Comparison of ENCODE assay signal across 21 cellular contexts in genomic region chr19:48866692-48867091, GRCh38. TPM values are rescaled to one million over a fixed set of nuclear protein-coding genes. Genes with fewer than 3 reads are reported as not detected.
A peak's percentile ranks its signal among the peaks of the same experiment; 100 is the strongest.
DNase-seq lines count a peak whose midpoint lies in the region; ATAC-seq and TF ChIP-seq lines count a peak whose summit lies in the region.
"Had no signal": no experiment of that assay in that cellular context is flagged by ENCODE, and none has a peak within 500 bp of the region (broad histone marks: within the 10 kb centered on the region; RNA-seq: fewer than 3 reads in every experiment).

No MANE protein-coding gene starts in this region.

- POLR2A ChIA-PET in CD4-positive, alpha-beta T cell (lab: Charles Lee): no interaction called here

- ATAC-seq in right cardiac atrium (no peak), heart left ventricle (no peak)
- ATAC-seq in CD4-positive, alpha-beta T cell (ENCODE audit: poor library complexity): no peak
- ATAC-seq: CD8-positive, alpha-beta T cell; left lung had no signal

- no peaks in the 10 kb centered on the region for H3K9me3 ChIP-seq in cardiac muscle cell (ENCODE audit: low read depth)
- no peaks in the 10 kb centered on the region for H3K9me3 ChIP-seq in right cardiac atrium (ENCODE audit: control insufficient read depth, low read length)
- no peaks in the 10 kb centered on the region for H3K9me3 ChIP-seq in mucosa of stomach (ENCODE audit: control insufficient read depth, low read length)
- H3K9me3 ChIP-seq in tibial nerve: no peaks in the 10 kb centered on the region
- no peaks in the 10 kb centered on the region for H3K9me3 ChIP-seq in CD4-positive, alpha-beta T cell (ENCODE audit: control insufficient read depth, low read length)
- no peaks in the 10 kb centered on the region for H3K9me3 ChIP-seq in heart left ventricle
- H3K9me3 ChIP-seq: left lung had no signal

- DNase-seq in cardiac muscle cell (ENCODE audit: low read depth in 1 of 2, low spot score in 1 of 2) (no peak), right cardiac atrium (no peak), choroid plexus epithelial cell (ENCODE audit: low read depth) (no peak), tibial nerve (ENCODE audit: low spot score in 2 of 2) (no peak), heart left ventricle (no peak), DMS 273 (lab: John Stamatoyannopoulos, UW; ENCODE audit: unreplicated experiment) (no peak)
- DNase-seq in CD4-positive, alpha-beta T cell: no peak
- DNase-seq: activated CD4-positive, alpha-beta T cell treated with anti-CD3 and anti-CD28 coated beads, Interleukin-2, amount 50 U/mL, for 4 hours; activated naive CD8-positive, alpha-beta T cell treated with anti-CD3 and anti-CD28 coated beads, Interleukin-2, amount 10 ng/mL, durations not matched to agents 7 days and 5 days; activated T-cell treated with anti-CD3 and anti-CD28 coated beads, Interleukin-2, amount 50 U/mL, for 24 hours; CD8-positive, alpha-beta T cell; cerebellar nuclear complex; Karpas-422; left lung; NCI-H1436 treated with DMSO at 0.1 percent for 48 hours; NCI-H446 treated with DMSO at 0.1 percent for 48 hours had no signal

- no peak overlapping the region for H3K27ac Mint-ChIP-seq in CD4-positive, alpha-beta T cell
- H3K27ac Mint-ChIP-seq: activated naive CD8-positive, alpha-beta T cell treated with anti-CD3 and anti-CD28 coated beads, Interleukin-2, amount 10 ng/mL, durations not matched to agents 7 days and 5 days; activated T-cell treated with anti-CD3 and anti-CD28 coated beads, Interleukin-2, amount 50 U/mL, for 24 hours; CD8-positive, alpha-beta T cell; stimulated activated naive CD8-positive, alpha-beta T cell treated with anti-CD3 and anti-CD28 coated beads, Interleukin-15, Interleukin-2, amounts not matched to agents 100 ng/mL and 50 ng/mL, for 24 hours had no signal

- CTCF ChIA-PET in CD4-positive, alpha-beta T cell (lab: Charles Lee): no interaction called here

- peak overlapping the region; percentile 37 for H3K9ac ChIP-seq in mucosa of stomach (ENCODE audit: low read length)

- TF ChIP-seq EP300 in tibial nerve (IDR thresholded peaks at IDR 0.05): no peak

- no peak overlapping the region for H3K4me3 ChIP-seq in cardiac muscle cell
- H3K4me3 ChIP-seq in right cardiac atrium (ENCODE audit: low read length): no peak overlapping the region
- peak overlapping the region; percentile 60 for H3K4me3 ChIP-seq in choroid plexus epithelial cell (ENCODE audit: low read depth, low read length)
- H3K4me3 ChIP-seq in mucosa of stomach (ENCODE audit: low read length): no peak overlapping the region
- peak overlapping the region; percentile 34 to 57 (median 44) for H3K4me3 ChIP-seq in tibial nerve
- peak overlapping the region in 4 of 12 donors; percentile 51 to 62 (median 56) for H3K4me3 ChIP-seq in heart left ventricle
- H3K4me3 ChIP-seq: SJSA1 had no signal

- H3K27ac ChIP-seq in cardiac muscle cell (peak overlapping the region; percentile 36), right cardiac atrium (ENCODE audit: low read length) (no peak overlapping the region), tibial nerve (peak overlapping the region; percentile 83 to 100 (median 94)), heart left ventricle (peak overlapping the region in 2 of 12 donors; percentile 17 to 82)
- H3K27ac ChIP-seq in CD4-positive, alpha-beta T cell (ENCODE audit: low read depth, low read length): no peak overlapping the region
- H3K27ac ChIP-seq: 22Rv1, left lung, SJSA1 had no signal

- intact Hi-C loops in right cardiac atrium (cut with DNase I) (no loop called here), heart left ventricle (cut with DNase I) (no loop called here)
- intact Hi-C loops in CD4-positive, alpha-beta T cell (cut with DNase I, micrococcal nuclease): no loop called here

- no peak for TF ChIP-seq CTCF in cardiac muscle cell (IDR thresholded peaks at IDR 0.05; ENCODE audit: low read depth, low read length)
- no peak for TF ChIP-seq CTCF in choroid plexus epithelial cell (conservative IDR thresholded peaks at IDR 0.05; ENCODE audit: low read depth, low read length)
- TF ChIP-seq CTCF in tibial nerve (IDR thresholded peaks at IDR 0.05): no peak
- no peak for TF ChIP-seq CTCF in CD4-positive, alpha-beta T cell (IDR thresholded peaks at IDR 0.05)
- no peak for TF ChIP-seq CTCF in heart left ventricle (IDR thresholded peaks at IDR 0.05)

- WGBS in right cardiac atrium: 47% methylated on average over 6 of the region's 6 CpGs
- WGBS in tibial nerve, 2 donors: 25 to 27% methylated on average over 6 of the region's 6 CpGs
- WGBS in heart left ventricle, 4 donors: 55 to 73% (median 65%) methylated on average over 4 to 6 of the region's 6 CpGs

- no peaks in the 10 kb centered on the region for H3K27me3 Mint-ChIP-seq in CD4-positive, alpha-beta T cell
- H3K27me3 Mint-ChIP-seq: activated T-cell treated with anti-CD3 and anti-CD28 coated beads, Interleukin-2, amount 50 U/mL, for 24 hours; stimulated activated naive CD8-positive, alpha-beta T cell treated with anti-CD3 and anti-CD28 coated beads, Interleukin-15, Interleukin-2, amounts not matched to agents 100 ng/mL and 50 ng/mL, for 24 hours had no signal

- no peaks in the 10 kb centered on the region for H3K9me3 Mint-ChIP-seq in CD4-positive, alpha-beta T cell
- H3K9me3 Mint-ChIP-seq: activated naive CD8-positive, alpha-beta T cell treated with anti-CD3 and anti-CD28 coated beads, Interleukin-2, amount 10 ng/mL, durations not matched to agents 7 days and 5 days; activated T-cell treated with anti-CD3 and anti-CD28 coated beads, Interleukin-2, amount 50 U/mL, for 24 hours; CD8-positive, alpha-beta T cell; stimulated activated naive CD8-positive, alpha-beta T cell treated with anti-CD3 and anti-CD28 coated beads, Interleukin-15, Interleukin-2, amounts not matched to agents 100 ng/mL and 50 ng/mL, for 24 hours had no signal

- no peaks in the 10 kb centered on the region for H3K36me3 Mint-ChIP-seq in CD4-positive, alpha-beta T cell (ENCODE audit: low read depth)
- H3K36me3 Mint-ChIP-seq: activated naive CD8-positive, alpha-beta T cell treated with anti-CD3 and anti-CD28 coated beads, Interleukin-2, amount 10 ng/mL, durations not matched to agents 7 days and 5 days; CD8-positive, alpha-beta T cell had no signal

- H3K27me3 ChIP-seq in cardiac muscle cell: no peaks in the 10 kb centered on the region
- H3K27me3 ChIP-seq in right cardiac atrium (ENCODE audit: control insufficient read depth, insufficient read depth): no peaks in the 10 kb centered on the region
- H3K27me3 ChIP-seq in mucosa of stomach (ENCODE audit: control insufficient read depth, insufficient read depth, low read length): no peaks in the 10 kb centered on the region
- H3K27me3 ChIP-seq in tibial nerve: no peaks in the 10 kb centered on the region
- H3K27me3 ChIP-seq in CD4-positive, alpha-beta T cell (ENCODE audit: control insufficient read depth, insufficient read depth, low read length): no peaks in the 10 kb centered on the region
- H3K27me3 ChIP-seq in heart left ventricle: no peaks in the 10 kb centered on the region
- H3K27me3 ChIP-seq: left lung, SJSA1 had no signal

- no peaks in the 10 kb centered on the region for H3K4me1 Mint-ChIP-seq in CD4-positive, alpha-beta T cell (ENCODE audit: low read depth)

- no peak overlapping the region for H3K4me3 Mint-ChIP-seq in CD4-positive, alpha-beta T cell
- H3K4me3 Mint-ChIP-seq: activated naive CD8-positive, alpha-beta T cell treated with anti-CD3 and anti-CD28 coated beads, Interleukin-2, amount 10 ng/mL, durations not matched to agents 7 days and 5 days; activated T-cell treated with anti-CD3 and anti-CD28 coated beads, Interleukin-2, amount 50 U/mL, for 24 hours; CD8-positive, alpha-beta T cell; stimulated activated naive CD8-positive, alpha-beta T cell treated with anti-CD3 and anti-CD28 coated beads, Interleukin-15, Interleukin-2, amounts not matched to agents 100 ng/mL and 50 ng/mL, for 24 hours had no signal

- H3K36me3 ChIP-seq in cardiac muscle cell (peaks cover 4% of the 10 kb centered on the region), mucosa of stomach (ENCODE audit: control insufficient read depth, insufficient read depth, low read length) (no peaks in the 10 kb centered on the region), tibial nerve (peaks cover 0 to 31% (median 0%) of the 10 kb centered on the region in 3 donors), heart left ventricle (peaks cover 0 to 7% (median 0%) of the 10 kb centered on the region in 9 donors)
- H3K36me3 ChIP-seq: left lung had no signal

- H3K4me1 ChIP-seq in cardiac muscle cell (ENCODE audit: low read depth): peaks cover 28% of the 10 kb centered on the region
- H3K4me1 ChIP-seq in right cardiac atrium (ENCODE audit: control insufficient read depth, insufficient read depth, low read length): peaks cover 5% of the 10 kb centered on the region
- H3K4me1 ChIP-seq in mucosa of stomach (ENCODE audit: control insufficient read depth, insufficient read depth, low read length): peaks cover 22% of the 10 kb centered on the region
- peaks cover 0 to 79% (median 16%) of the 10 kb centered on the region in 4 donors for H3K4me1 ChIP-seq in tibial nerve
- H3K4me1 ChIP-seq in heart left ventricle: peaks cover 0 to 27% (median 12%) of the 10 kb centered on the region in 12 donors

- TF ChIP-seq POLR2A in tibial nerve (IDR thresholded peaks at IDR 0.05) (no peak), heart left ventricle (IDR thresholded peaks at IDR 0.05) (no peak)

RNA-seq across cellular contexts. Expression of gene PLEKHA4, which starts 1.7 kb away (rescaled TPM):
- total RNA-seq in cardiac muscle cell: 22.5 and 27.1 TPM in 2 replicates
- 29.4 and 37.1 TPM in 2 replicates for polyA plus RNA-seq in cardiac muscle cell
- total RNA-seq in right cardiac atrium: 10 to 100 TPM; 37.4 to 50.2 (median 44.0) TPM
- polyA plus RNA-seq in right cardiac atrium: 32.0 TPM
- total RNA-seq in tibial nerve: 100 to 1,000 TPM; 211 to 444 (median 282) TPM
- 1 to 10 TPM; 1.4 to 2.7 TPM for total RNA-seq in CD4-positive, alpha-beta T cell
- 10 to 100 TPM in 8 of 9 donors, 1 to 10 TPM in 1; 7.5 to 66.9 (median 24.8) TPM for total RNA-seq in heart left ventricle
- polyA plus RNA-seq in heart left ventricle: 10 to 100 TPM; 28.6 to 32.0 TPM

RNA-seq across cellular contexts. Expression of gene PPP1R15A, which starts 5.5 kb away (rescaled TPM):
- total RNA-seq in cardiac muscle cell (54.1 and 85.1 TPM in 2 replicates), right cardiac atrium (10 to 100 TPM; 60.8 to 80.2 (median 70.9) TPM), tibial nerve (100 to 1,000 TPM in 2 of 4 donors, 10 to 100 TPM in 2; 81.0 to 171 (median 101) TPM), heart left ventricle (10 to 100 TPM; 51.7 to 88.2 (median 62.6) TPM)
- polyA plus RNA-seq in cardiac muscle cell (87.6 and 95.7 TPM in 2 replicates), right cardiac atrium (156 TPM), heart left ventricle (100 to 1,000 TPM in 1 of 2 donors, 10 to 100 TPM in 1; 86.6 to 181 TPM)
- total RNA-seq in CD4-positive, alpha-beta T cell: 100 to 1,000 TPM; 569 to 584 TPM

RNA-seq across cellular contexts. Expression of gene HSD17B14, which starts 30.4 kb away (rescaled TPM):
- total RNA-seq in cardiac muscle cell (27.5 and 43.1 TPM in 2 replicates), right cardiac atrium (1 to 10 TPM; 4.0 to 7.6 (median 5.5) TPM), tibial nerve (10 to 100 TPM; 20.1 to 34.5 (median 26.3) TPM), heart left ventricle (1 to 10 TPM in 8 of 9 donors, not detected in 1; 1.2 to 5.4 (median 3.3) TPM)
- polyA plus RNA-seq in cardiac muscle cell (31.7 and 35.1 TPM in 2 replicates), right cardiac atrium (4.0 TPM), heart left ventricle (1 to 10 TPM; 1.6 to 2.7 TPM)
- 1 to 10 TPM in 1 of 2 experiments, under 1 TPM in 1; 0.93 to 1.3 TPM for total RNA-seq in CD4-positive, alpha-beta T cell
- total RNA-seq: SJSA1 had no signal

RNA-seq across cellular contexts. Expression of gene TULP2, which starts 31.9 kb away (rescaled TPM):
- total RNA-seq in cardiac muscle cell (0.25 and 2.0 TPM in 2 replicates), right cardiac atrium (1 to 10 TPM in 1 of 4 donors, under 1 TPM in 2, not detected in 1; 0.40 to 1.4 (median 0.46) TPM), tibial nerve (1 to 10 TPM in 1 of 4 donors, under 1 TPM in 2, not detected in 1; 0.22 to 2.5 (median 0.60) TPM), heart left ventricle (1 to 10 TPM in 1 of 9 donors, under 1 TPM in 5, not detected in 3; 0.21 to 1.1 (median 0.32) TPM)
- polyA plus RNA-seq in cardiac muscle cell (0.26 and 1.0 TPM in 2 replicates), right cardiac atrium (0.07 TPM), heart left ventricle (under 1 TPM in 1 of 2 donors, not detected in 1; 0.26 TPM)
- total RNA-seq in CD4-positive, alpha-beta T cell: not detected
- total RNA-seq: CD8-positive, alpha-beta T cell; G401; SJSA1 had no signal

RNA-seq across cellular contexts. Expression of gene NUCB1, which starts 33.4 kb away (rescaled TPM):
- 274 and 337 TPM in 2 replicates for total RNA-seq in cardiac muscle cell
- 230 and 290 TPM in 2 replicates for polyA plus RNA-seq in cardiac muscle cell
- 100 to 1,000 TPM; 275 to 327 (median 307) TPM for total RNA-seq in right cardiac atrium
- 213 TPM for polyA plus RNA-seq in right cardiac atrium
- 100 to 1,000 TPM; 220 to 352 (median 287) TPM for total RNA-seq in tibial nerve
- total RNA-seq in CD4-positive, alpha-beta T cell: 10 to 100 TPM; 73.7 to 77.0 TPM
- total RNA-seq in heart left ventricle: 100 to 1,000 TPM; 200 to 428 (median 286) TPM
- 100 to 1,000 TPM; 179 to 384 TPM for polyA plus RNA-seq in heart left ventricle

Comparison
In these comparisons a context has a peak if more than half of its experiments do, and no peak if none do; other contexts are left out.
1. H3K27ac ChIP-seq: peak in cardiac muscle cell (single experiment) and tibial nerve (4 of 4); none in right cardiac atrium (single experiment) and CD4-positive, alpha-beta T cell (single experiment).
2. H3K4me3 ChIP-seq: peak in choroid plexus epithelial cell (single experiment) and tibial nerve (4 of 4); none in cardiac muscle cell (single experiment), right cardiac atrium (single experiment) and mucosa of stomach (single experiment).